20 cellular contexts compared by ENCODE assay signal in the genomic region with DNA sequence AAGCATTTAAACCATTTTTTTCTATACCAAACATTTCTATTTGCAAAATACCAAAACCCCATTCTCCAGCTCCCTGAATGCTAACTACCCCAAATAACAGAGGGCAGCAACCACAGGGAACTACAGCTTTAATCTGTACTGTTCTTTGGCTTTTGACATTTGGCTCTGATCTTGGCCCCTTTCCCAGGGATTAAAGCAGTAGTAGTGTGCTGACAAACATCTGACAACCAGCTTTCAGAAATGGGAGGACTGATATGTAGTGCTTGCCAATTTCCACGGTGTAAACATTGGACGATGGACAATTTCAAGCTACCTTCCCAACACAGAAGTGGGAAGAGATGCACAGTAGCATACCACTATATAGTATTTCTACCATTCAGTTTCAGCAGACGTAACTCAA.
DNase-seq lines count a peak whose midpoint lies in the region; ATAC-seq, FAIRE-seq and TF ChIP-seq lines count a peak whose summit lies in the region.
"Had no signal": no experiment of that assay in that cellular context is flagged by ENCODE, and none has a peak within 500 bp of the region (broad histone marks: within the 10 kb centered on the region; RNA-seq: fewer than 3 reads in every experiment).

No MANE protein-coding gene starts in this region.

- POLR2A ChIA-PET in K562 (lab: Yijun Ruan, JAX) = interaction anchor here (1.4 to 1.8 kb wide), 2 partner anchors 10 to 13 kb away, joined by 6 to 7 read pairs; no protein-coding TSS in a partner anchor

- no peaks in the 10 kb centered on the region; a peak in 2 of 5 replicates for H3K27me3 ChIP-seq in K562 (ENCODE audit: control insufficient read depth in 2 of 2, insufficient read depth in 2 of 2, low read length in 2 of 2)
- H3K27me3 ChIP-seq in aorta (ENCODE audit: control insufficient read depth in 1 of 2, insufficient read depth in 2 of 2, low read length in 1 of 2) = no peaks in the 10 kb centered on the region
- H3K27me3 ChIP-seq: cardiac muscle cell had no signal

- H3K36me3 Mint-ChIP-seq in natural killer cell = no peaks in the 10 kb centered on the region
- H3K36me3 Mint-ChIP-seq: type B pancreatic cell had no signal

- CTCF ChIA-PET in K562 (lab: Yijun Ruan, JAX; ENCODE audit: low intra/inter-chr PET ratio) = interaction anchor here (0.7 kb wide), 1 partner anchor 567 kb away, joined by 3 read pairs; no protein-coding TSS in a partner anchor

- H3K27ac Mint-ChIP-seq in natural killer cell = no peak overlapping the region
- H3K27ac Mint-ChIP-seq: activated T-helper 1 cell treated with anti-CD3 and anti-CD28 coated beads, Interleukin-12 subunit alpha, Interleukin-12 subunit beta, Interleukin-2, Interleukin-4 antibody, amounts not matched to agents 30 ng/mL and 10 ng/mL and 1 ng/mL, durations not matched to agents 14 hours and 24 hours and 36 hours; dendritic cell treated with granulocyte-macrophage colony-stimulating factor and Interleukin-4, amounts not matched to agents 40 ng/mL and 50 ng/mL, for 4 days; HFFc6; type B pancreatic cell had no signal

- WGBS in K562 (ENCODE audit: insufficient coverage, low coverage, missing lambda C conversion rate) = 12% methylated on average over 3 of the region's 3 CpGs
- 28 to 39% methylated on average over 3 of the region's 3 CpGs for WGBS in aorta, 2 donors

- H3K9me3 Mint-ChIP-seq in natural killer cell = no peaks in the 10 kb centered on the region
- H3K9me3 Mint-ChIP-seq: activated T-helper 1 cell treated with anti-CD3 and anti-CD28 coated beads, Interleukin-12 subunit alpha, Interleukin-12 subunit beta, Interleukin-2, Interleukin-4 antibody, amounts not matched to agents 30 ng/mL and 10 ng/mL and 1 ng/mL, durations not matched to agents 14 hours and 24 hours and 36 hours; dendritic cell treated with granulocyte-macrophage colony-stimulating factor and Interleukin-4, amounts not matched to agents 40 ng/mL and 50 ng/mL, for 4 days; HFFc6; type B pancreatic cell had no signal

- no peak overlapping the region for H3K4me3 ChIP-seq in K562
- no peak overlapping the region for H3K4me3 ChIP-seq in aorta (ENCODE audit: low read length in 2 of 2)
- H3K4me3 ChIP-seq: cardiac muscle cell had no signal

- TF ChIP-seq POLR2A in K562 (conservative IDR thresholded peaks at IDR 0.05) = no peak

- H3K36me3 ChIP-seq in K562 (ENCODE audit: control insufficient read depth, insufficient read depth, low read length) = no peaks in the 10 kb centered on the region
- no peaks in the 10 kb centered on the region for H3K36me3 ChIP-seq in aorta (ENCODE audit: control insufficient read depth in 1 of 2, insufficient read depth in 2 of 2, low read length in 1 of 2)
- H3K36me3 ChIP-seq: cardiac muscle cell had no signal

- DNase-seq in DMS153 (lab: John Stamatoyannopoulos, UW) = peak; percentile 7
- no peak for DNase-seq in DMS153 treated with DMSO at 0.1 percent for 48 hours (lab: John Stamatoyannopoulos, UW; ENCODE audit: unreplicated experiment)
- DNase-seq in NCI-H2081 treated with DMSO at 0.1 percent for 48 hours (lab: John Stamatoyannopoulos, UW) = peak; percentile 37
- no peak for DNase-seq in K562 (ENCODE audit: extremely low read depth in 1 of 4, low spot score in 3 of 4)
- peak; percentile 42 for DNase-seq in myocyte (ENCODE audit: low read depth)
- DNase-seq in natural killer cell = no peak
- DNase-seq in aorta = no peak
- DNase-seq: activated naive CD4-positive, alpha-beta T cell treated with anti-CD3 and anti-CD28 coated beads, Interleukin-2, amount 50 U/mL, for 16 hours; amygdala; HFFc6; KBM-7; kidney; NCI-H526 treated with DMSO at 0.1 percent for 48 hours had no signal

- no peak overlapping the region for H3K4me3 Mint-ChIP-seq in natural killer cell
- H3K4me3 Mint-ChIP-seq: activated T-helper 1 cell treated with anti-CD3 and anti-CD28 coated beads, Interleukin-12 subunit alpha, Interleukin-12 subunit beta, Interleukin-2, Interleukin-4 antibody, amounts not matched to agents 30 ng/mL and 10 ng/mL and 1 ng/mL, durations not matched to agents 14 hours and 24 hours and 36 hours; dendritic cell treated with granulocyte-macrophage colony-stimulating factor and Interleukin-4, amounts not matched to agents 40 ng/mL and 50 ng/mL, for 4 days; HFFc6; type B pancreatic cell had no signal

- no peak overlapping the region for H3K4me2 ChIP-seq in K562 (ENCODE audit: insufficient read depth, low read length)

- H3K27ac ChIP-seq in K562 (ENCODE audit: extremely low read depth, low read depth, low read length) (no peak overlapping the region), aorta (ENCODE audit: low read depth in 1 of 2, low read length in 2 of 2) (no peak overlapping the region)
- H3K27ac ChIP-seq: 22Rv1, cardiac muscle cell had no signal

- peaks cover 9 to 28% of the 10 kb centered on the region in 2 donors for H3K27me3 Mint-ChIP-seq in natural killer cell (ENCODE audit: low read depth in 2 of 2)
- H3K27me3 Mint-ChIP-seq: type B pancreatic cell had no signal

- no peaks in the 10 kb centered on the region for H3K9me3 ChIP-seq in K562 (replicated peaks; ENCODE audit: control insufficient read depth, insufficient read depth, low read depth, low read length)
- no peaks in the 10 kb centered on the region for H3K9me3 ChIP-seq in aorta (ENCODE audit: control insufficient read depth, low read length)

- BruUV-seq in K562 (replicated peaks; lab: Mats Ljungman, UMichigan) = no TSS peak

- no peak for TF ChIP-seq RAD21 in K562 (CRISPR knock-in tag; conservative IDR thresholded peaks at IDR 0.05 in 1 of 2, IDR thresholded peaks at IDR 0.05 in 1 of 2)

- H3K4me1 ChIP-seq in K562 (replicated peaks in 1 of 2; ENCODE audit: control insufficient read depth in 2 of 2, insufficient read depth in 2 of 2, low read length in 2 of 2) = peaks cover 6 to 9% of the 10 kb centered on the region in 2 experiments; a peak in 3 of 5 replicates
- no peaks in the 10 kb centered on the region for H3K4me1 ChIP-seq in aorta (ENCODE audit: control insufficient read depth in 1 of 2, insufficient read depth in 2 of 2, low read length in 2 of 2)

- ATAC-seq in K562 (no peak; the same call in 2 of the 3 replicates), GM19455 (IDR thresholded peaks at IDR 0.05; ENCODE audit: unreplicated experiment) (no peak), natural killer cell (no peak), aorta (ENCODE audit: low FRiP score) (no peak)

- H3K9ac ChIP-seq in K562 (ENCODE audit: insufficient read depth in 1 of 2, low read depth in 2 of 2, low read length in 2 of 2) = no peak overlapping the region

- no peak for FAIRE-seq in K562 (lab: Jason Lieb, UNC)
- FAIRE-seq: endometrium, kidney had no signal

- no peaks in the 10 kb centered on the region for H3K9me1 ChIP-seq in K562 (ENCODE audit: control insufficient read depth, insufficient read depth, low read length)

- in situ Hi-C loops in K562 (cut with MboI) = no loop called here

- H2AFZ ChIP-seq in K562 (ENCODE audit: low read depth, low read length) = no peak overlapping the region

- H4K20me1 ChIP-seq in K562 (replicated peaks; ENCODE audit: control insufficient read depth, insufficient read depth, low read length) = no peaks in the 10 kb centered on the region

- TF ChIP-seq EP300 in K562 (IDR thresholded peaks at IDR 0.05; ENCODE audit: low read length) = no peak

- TF ChIP-seq CTCF in K562 (IDR thresholded peaks at IDR 0.05 in 2 of 3, conservative IDR thresholded peaks at IDR 0.05 in 1 of 3; ENCODE audit: insufficient read depth in 2 of 3, low read depth in 1 of 3, low read length in 3 of 3) (no peak), natural killer cell (IDR thresholded peaks at IDR 0.05) (no peak)

- intact Hi-C loops in K562 (cut with micrococcal nuclease) (no loop called here), natural killer cell (cut with micrococcal nuclease) (no loop called here), aorta (cut with DNase I) (no loop called here)

- H3K79me2 ChIP-seq in K562 (ENCODE audit: control insufficient read depth, insufficient read depth, low read length) = no peaks in the 10 kb centered on the region

- no peaks in the 10 kb centered on the region for H3K4me1 Mint-ChIP-seq in natural killer cell

TF ChIP-seq in K562, 482 proteins besides CTCF, POLR2A, EP300 and RAD21:
- peak; percentile 43 for TF ChIP-seq NFIC (IDR thresholded peaks at IDR 0.05)
- peak; percentile 42 for TF ChIP-seq MEIS2 (IDR thresholded peaks at IDR 0.05; ENCODE audit: partially characterized antibody)
- TF ChIP-seq KLF1 (tag; IDR thresholded peaks at IDR 0.05) = no peak

Comparison
In these comparisons a context has a peak if more than half of its experiments do, and no peak if none do; other contexts are left out.
1. DNase-seq: peak in DMS153 (single experiment), NCI-H2081 treated with DMSO at 0.1 percent for 48 hours (single experiment) and myocyte (single experiment); none in DMS153 treated with DMSO at 0.1 percent for 48 hours (single experiment), K562 (0 of 4), natural killer cell (single experiment) and aorta (0 of 2).